Comparison of ENCODE assay signal across 11 cellular contexts in the genomic region with DNA sequence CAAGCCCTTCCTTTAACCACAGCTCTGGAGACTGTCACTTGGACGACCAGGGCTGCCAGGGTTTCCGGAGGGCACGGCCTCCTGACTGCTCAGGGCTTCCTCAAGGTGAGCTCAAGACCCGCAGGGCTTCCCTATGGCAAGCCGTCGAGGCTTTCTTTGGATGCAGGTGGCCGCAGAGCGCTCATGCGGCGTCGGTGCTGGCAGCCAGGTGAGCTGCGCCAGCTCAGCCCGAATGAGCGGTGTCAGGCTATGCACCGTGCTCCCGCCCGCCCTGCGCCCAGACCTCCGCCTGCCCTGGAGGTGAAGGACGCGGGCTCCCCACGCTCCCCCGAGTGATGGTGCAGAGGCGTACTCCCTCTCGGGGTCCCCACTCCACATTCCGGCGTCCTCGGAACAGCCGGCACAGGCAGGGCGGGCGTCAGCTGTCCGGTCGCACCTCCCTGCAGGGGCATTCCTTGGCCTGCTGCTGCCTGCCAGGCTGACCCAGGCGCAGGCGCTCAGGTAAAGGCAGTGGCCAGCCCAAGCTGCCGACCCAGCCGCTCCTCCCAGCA. TPM values are rescaled to one million over a fixed set of nuclear protein-coding genes. Genes with fewer than 3 reads are reported as not detected.
DNase-seq lines count a peak whose midpoint lies in the region; ATAC-seq and TF ChIP-seq lines count a peak whose summit lies in the region.
"Had no signal": no experiment of that assay in that cellular context is flagged by ENCODE, and none has a peak within 500 bp of the region (broad histone marks: within the 10 kb centered on the region; RNA-seq: fewer than 3 reads in every experiment).

No MANE protein-coding gene starts in this region.

- TF ChIP-seq CTCF in AG04450 (IDR thresholded peaks at IDR 0.05; ENCODE audit: low read depth, low read length) = no peak
- no peak for TF ChIP-seq CTCF in WERI-Rb-1 (IDR thresholded peaks at IDR 0.05; ENCODE audit: low read depth, low read length)
- no peak for TF ChIP-seq CTCF in osteoblast (IDR thresholded peaks at IDR 0.05; ENCODE audit: extremely low read depth, low read depth, low read length)

- H3K27ac ChIP-seq in AG04450 (ENCODE audit: low read depth, low read length) (peak overlapping the region; percentile 99), WERI-Rb-1 (no peak overlapping the region), osteoblast (ENCODE audit: low read depth, low read length) (peak overlapping the region; percentile 88)

- no peaks in the 10 kb centered on the region; the same call in 1 of the 2 replicates for H3K9me3 ChIP-seq in AG04450 (ENCODE audit: control insufficient read depth, insufficient read depth, low read length)
- no peaks in the 10 kb centered on the region for H3K9me3 ChIP-seq in WERI-Rb-1 (ENCODE audit: severe bottlenecking)
- no peaks in the 10 kb centered on the region for H3K9me3 ChIP-seq in osteoblast (ENCODE audit: low read depth, low read length)

- POLR2A ChIA-PET in AG04450 (lab: Yijun Ruan, JAX) = interaction anchor here (1.2 to 5.5 kb wide), 5 partner anchors 8 to 307 kb away, joined by 3 to 48 read pairs (median 5); partner anchors contain the start of gene TUBB6

- H4K20me1 ChIP-seq in osteoblast (ENCODE audit: insufficient read depth, low read length) = no peaks in the 10 kb centered on the region

- ATAC-seq in left cardiac atrium (peak; percentile 38 to 59), HG03045 (IDR thresholded peaks at IDR 0.05; ENCODE audit: unreplicated experiment) (no peak)

- intact Hi-C loops in left cardiac atrium (cut with DNase I) = loop anchor here in 1 of 2 donors (10.0 kb wide), 1 partner anchor 88 kb away; the partner anchor contains the start of gene AFG3L2

- peak overlapping the region; percentile 61 for H3K4me3 ChIP-seq in AG04450 (ENCODE audit: low read depth, low read length)
- H3K4me3 ChIP-seq in WERI-Rb-1 (ENCODE audit: low read depth, low read length) = peak overlapping the region; percentile 43
- peak overlapping the region; percentile 79 for H3K4me3 ChIP-seq in osteoblast (ENCODE audit: insufficient read depth, low read length)

- no peak for DNase-seq in AG04450 (ENCODE audit: low read depth, low spot score)
- no peak for DNase-seq in WERI-Rb-1
- no peak for DNase-seq in left cardiac atrium
- DNase-seq in osteoblast (ENCODE audit: insufficient read length, low spot score, missing footprints) = no peak
- DNase-seq in dedifferentiated amniotic fluid mesenchymal stem cell (ENCODE audit: extremely low spot score) = no peak
- no peak for DNase-seq in KG1 (lab: John Stamatoyannopoulos, UW)
- no peak for DNase-seq in T-helper 2 cell
- DNase-seq: CD4-positive, CD25-positive, alpha-beta regulatory T cell; NCI-H2081 treated with DMSO at 0.1 percent for 48 hours; stimulated activated naive CD4-positive, alpha-beta T cell had no signal

- H3K4me1 ChIP-seq in osteoblast (ENCODE audit: insufficient read depth, low read length) = peaks cover 20% of the 10 kb centered on the region

- peak overlapping the region; percentile 93 for H2AFZ ChIP-seq in osteoblast (ENCODE audit: low read length)

- CTCF ChIA-PET in AG04450 (lab: Charles Lee) = interaction anchor here (0.8 to 9.2 kb wide), 4 partner anchors 9 to 768 kb away, joined by 3 to 83 read pairs (median 4); no protein-coding TSS in a partner anchor

- no peaks in the 10 kb centered on the region for H3K79me2 ChIP-seq in osteoblast (ENCODE audit: insufficient read depth, low read length)

- H3K27me3 ChIP-seq in AG04450 (ENCODE audit: control insufficient read depth, insufficient read depth, low read length) (no peaks in the 10 kb centered on the region), WERI-Rb-1 (ENCODE audit: insufficient read depth, low read depth, severe bottlenecking) (no peaks in the 10 kb centered on the region), osteoblast (ENCODE audit: insufficient read depth, low read length) (no peaks in the 10 kb centered on the region)

- H3K36me3 ChIP-seq in WERI-Rb-1 = no peaks in the 10 kb centered on the region
- H3K36me3 ChIP-seq in osteoblast (ENCODE audit: insufficient read depth, low read length) = no peaks in the 10 kb centered on the region

- peak overlapping the region; percentile 86 for H3K4me2 ChIP-seq in osteoblast (ENCODE audit: insufficient read depth, low read length)

RNA-seq across cellular contexts. Expression of gene TUBB6, which starts 20.8 kb away (rescaled TPM):
- 398 and 553 TPM in 2 replicates for polyA plus RNA-seq in AG04450 (2011; rRNA removed)
- 339 and 474 TPM in 2 replicates for polyA minus RNA-seq in AG04450 (2011; rRNA and poly(A)+ RNA removed)
- total RNA-seq in left cardiac atrium (100 to 1,000 TPM; 211 to 254 TPM), osteoblast (312 and 425 TPM in 2 replicates)

RNA-seq across cellular contexts. Expression of gene CIDEA, which starts 33.0 kb away (rescaled TPM):
- polyA plus RNA-seq in AG04450 (2011; rRNA removed) = 0.17 TPM in 1 of 2 replicates, not detected in the other
- polyA minus RNA-seq in AG04450 (2011; rRNA and poly(A)+ RNA removed) = not detected in 2 replicates
- total RNA-seq in left cardiac atrium (10 to 100 TPM; 11.4 to 17.2 TPM), osteoblast (not detected in 2 replicates)
- total RNA-seq: CD4-positive, CD25-positive, alpha-beta regulatory T cell had no signal
- polyA plus RNA-seq: CD4-positive, CD25-positive, alpha-beta regulatory T cell had no signal

Comparison
In these comparisons a context has a peak if more than half of its experiments do, and no peak if none do; other contexts are left out.
1. RNA of gene CIDEA, which starts 33.0 kb away (total RNA-seq): 11.4 to 17.2 TPM in left cardiac atrium; not detected in osteoblast; every median in the first group is over 10 times any median in the second.
2. Peak in every context shown above with its lines, with median percentiles within 50 percentile points of each other: H3K4me3 ChIP-seq.